8 cellular contexts compared by ENCODE assay signal in genomic region chr9:37034320-37034937, GRCh38. TPM values are rescaled to one million over a fixed set of nuclear protein-coding genes. Genes with fewer than 3 reads are reported as not detected.
DNase-seq lines count a peak whose midpoint lies in the region; ATAC-seq and TF ChIP-seq lines count a peak whose summit lies in the region.

No MANE protein-coding gene starts in this region.

- no peak overlapping the region for H2AFZ ChIP-seq in neural cell (ENCODE audit: low read depth, low read length)

- no peaks in the 10 kb centered on the region for H3K79me2 ChIP-seq in neural cell (replicated peaks; ENCODE audit: insufficient read depth, low read length)

- peak; percentile 21 for TF ChIP-seq CTCF in brain microvascular endothelial cell (IDR thresholded peaks at IDR 0.05; ENCODE audit: low read depth, low read length, missing control alignments)
- no peak for TF ChIP-seq CTCF in neural cell (IDR thresholded peaks at IDR 0.05; ENCODE audit: poor library complexity, severe bottlenecking)

- no peak overlapping the region for H3K4me2 ChIP-seq in neural cell (ENCODE audit: low read length)

- DNase-seq in activated CD4-positive, alpha-beta T cell treated with anti-CD3 and anti-CD28 coated beads for 48 hours, result peak; percentile 58
- no peak for DNase-seq in activated CD4-positive, alpha-beta T cell treated with anti-CD3 and anti-CD28 coated beads for 1 hour
- DNase-seq in NCI-H510A (lab: John Stamatoyannopoulos, UW) (peak; percentile 45), brain microvascular endothelial cell (no peak), SHP77 (lab: John Stamatoyannopoulos, UW) (no peak), inferior parietal cortex (ENCODE audit: extremely low spot score) (no peak)

- TF ChIP-seq RAD21 in neural cell (conservative IDR thresholded peaks at IDR 0.05), result no peak

- H3K27me3 ChIP-seq in brain microvascular endothelial cell (replicated peaks) (peaks cover 93% of the 10 kb centered on the region), neural cell (ENCODE audit: insufficient read depth, low read depth, low read length) (peaks cover 100% of the 10 kb centered on the region)

- no peak overlapping the region for H3K9ac ChIP-seq in neural cell (ENCODE audit: low read length)

- H3F3A ChIP-seq in neural cell (ENCODE audit: insufficient read depth, low read length, poor library complexity, severe bottlenecking), result no peaks in the 10 kb centered on the region

- H3K4me3 ChIP-seq in brain microvascular endothelial cell (ENCODE audit: low read depth, low read length) (no peak overlapping the region), neural cell (ENCODE audit: low read length) (no peak overlapping the region)

- TF ChIP-seq EP300 in neural cell (conservative IDR thresholded peaks at IDR 0.05; ENCODE audit: poor library complexity, severe bottlenecking), result no peak

- no peaks in the 10 kb centered on the region for H3K9me3 ChIP-seq in neural cell (ENCODE audit: low read length)

- ATAC-seq in HG02642 (IDR thresholded peaks at IDR 0.05; ENCODE audit: poor library complexity, unreplicated experiment), result peak; percentile 27

- no peaks in the 10 kb centered on the region for H3K36me3 ChIP-seq in brain microvascular endothelial cell (replicated peaks)
- H3K36me3 ChIP-seq in neural cell (ENCODE audit: insufficient read depth, low read length), result no peaks in the 10 kb centered on the region

- no peaks in the 10 kb centered on the region for H3K9me2 ChIP-seq in neural cell (ENCODE audit: insufficient read depth, low read length)

- H4K20me1 ChIP-seq in neural cell (ENCODE audit: insufficient read depth), result no peaks in the 10 kb centered on the region

- H3K27ac ChIP-seq in brain microvascular endothelial cell (no peak overlapping the region), neural cell (ENCODE audit: low read length) (no peak overlapping the region)

- in situ Hi-C loops in brain microvascular endothelial cell (cut with HindIII; ENCODE audit: low pct_ligation_motif_present, low sequenced_read_pairs), result no loop called here

TF ChIP-seq in neural cell, 6 proteins besides CTCF, POLR2A, EP300 and RAD21:
- TF ChIP-seq EZH2 (IDR thresholded peaks at IDR 0.05; ENCODE audit: borderline replicate concordance, insufficient read depth, low read length, poor library complexity, severe bottlenecking) (peak; percentile 36), TAF1 (IDR thresholded peaks at IDR 0.05; ENCODE audit: low read depth) (no peak), POLR2AphosphoS5 (IDR thresholded peaks at IDR 0.05) (peak; percentile 48)
TF ChIP-seq in neural cell: peak in this region for 2.

RNA-seq across cellular contexts. Expression of gene PAX5, which starts 0.4 kb away (rescaled TPM):
- not detected in 2 replicates for polyA plus RNA-seq in neural cell
- polyA minus RNA-seq in neural cell, result not detected in 2 replicates

Comparison
In these comparisons a context has a peak if more than half of its experiments do, and no peak if none do; other contexts are left out.
1. DNase-seq: peak in activated CD4-positive, alpha-beta T cell treated with anti-CD3 and anti-CD28 coated beads for 48 hours (single experiment) and NCI-H510A (single experiment); none in activated CD4-positive, alpha-beta T cell treated with anti-CD3 and anti-CD28 coated beads for 1 hour (single experiment), brain microvascular endothelial cell (single experiment), SHP77 (0 of 2) and inferior parietal cortex (single experiment).